ENCODE assay signal across 20 cellular contexts in the genomic region with DNA sequence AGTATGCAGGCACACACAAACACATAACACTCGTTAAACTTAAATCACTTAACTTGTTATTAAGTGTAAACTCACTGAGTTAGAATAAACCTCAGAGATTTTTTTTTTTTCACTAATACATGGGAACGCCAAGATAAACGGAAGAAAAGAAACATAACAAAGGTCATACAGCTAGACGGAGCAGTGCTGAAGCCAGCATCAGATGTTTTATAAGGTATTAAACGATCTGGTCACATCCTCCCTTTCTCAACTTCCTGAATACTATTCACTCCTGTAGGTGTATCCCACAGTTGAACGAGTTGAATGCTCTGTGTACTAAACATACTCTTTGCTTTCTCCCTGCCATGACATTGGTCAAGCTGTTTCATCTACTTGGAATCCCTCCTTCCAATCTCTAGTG.
"Had no signal": no experiment of that assay in that cellular context is flagged by ENCODE, and none has a peak within 500 bp of the region (broad histone marks: within the 10 kb centered on the region; RNA-seq: fewer than 3 reads in every experiment).

No MANE protein-coding gene starts in this region.

- H3K4me1 Mint-ChIP-seq: activated CD4-positive, alpha-beta T cell treated with anti-CD3 and anti-CD28 coated beads for 36 hours; neural crest cell had no signal

- H3K27ac Mint-ChIP-seq: activated CD4-positive, alpha-beta T cell treated with anti-CD3 and anti-CD28 coated beads for 36 hours; activated naive CD8-positive, alpha-beta T cell treated with anti-CD3 and anti-CD28 coated beads, Interleukin-2, amount 10 ng/mL, durations not matched to agents 7 days and 5 days; activated T-helper 1 cell treated with anti-CD3 and anti-CD28 coated beads, Interleukin-12 subunit alpha, Interleukin-12 subunit beta, Interleukin-2, Interleukin-4 antibody, amounts not matched to agents 30 ng/mL and 10 ng/mL and 1 ng/mL, durations not matched to agents 14 hours and 24 hours and 36 hours; type B pancreatic cell; WTC11 had no signal

- H3K4me3 Mint-ChIP-seq: activated CD4-positive, alpha-beta T cell treated with anti-CD3 and anti-CD28 coated beads for 36 hours; activated naive CD8-positive, alpha-beta T cell treated with anti-CD3 and anti-CD28 coated beads, Interleukin-2, amount 10 ng/mL, durations not matched to agents 7 days and 5 days; activated T-helper 1 cell treated with anti-CD3 and anti-CD28 coated beads, Interleukin-12 subunit alpha, Interleukin-12 subunit beta, Interleukin-2, Interleukin-4 antibody, amounts not matched to agents 30 ng/mL and 10 ng/mL and 1 ng/mL, durations not matched to agents 14 hours and 24 hours and 36 hours; neural crest cell; type B pancreatic cell; WTC11 had no signal

- DNase-seq: activated CD4-positive, alpha-beta T cell treated with anti-CD3 and anti-CD28 coated beads for 36 hours; activated CD4-positive, alpha-beta T cell treated with anti-CD3 and anti-CD28 coated beads, Interleukin-2, amount 50 U/mL, for 48 hours; activated gamma-delta T cell treated with Interleukin-2 at 50 U/mL for 16 hours; activated naive CD8-positive, alpha-beta T cell treated with anti-CD3 and anti-CD28 coated beads, Interleukin-2, amount 10 ng/mL, durations not matched to agents 7 days and 5 days; activated T-cell treated with anti-CD3 and anti-CD28 coated beads for 4 hours; body of pancreas; gastrocnemius medialis; heart left ventricle; midbrain; small intestine; stimulated activated CD4-positive, alpha-beta T cell treated with anti-CD3 and anti-CD28 coated beads, Interleukin-15, amount 100 ng/mL, for 24 hours; stimulated activated CD4-positive, alpha-beta T cell treated with anti-CD3 and anti-CD28 coated beads, Interleukin-4, amount 100 ng/mL, for 1 hour; stomach had no signal

- H3K27ac ChIP-seq: body of pancreas, gastrocnemius medialis, heart left ventricle, SK-N-MC, stomach had no signal

- ATAC-seq: activated CD4-positive, alpha-beta T cell treated with anti-CD3 and anti-CD28 coated beads for 36 hours; body of pancreas; gastrocnemius medialis; heart left ventricle; WTC11 had no signal

- H3K4me1 ChIP-seq: body of pancreas, gastrocnemius medialis, heart left ventricle had no signal

- H3K4me3 ChIP-seq: body of pancreas, gastrocnemius medialis, heart left ventricle, lung, SK-N-MC, stomach had no signal

- H3K9me3 Mint-ChIP-seq: activated T-helper 1 cell treated with anti-CD3 and anti-CD28 coated beads, Interleukin-12 subunit alpha, Interleukin-12 subunit beta, Interleukin-2, Interleukin-4 antibody, amounts not matched to agents 30 ng/mL and 10 ng/mL and 1 ng/mL, durations not matched to agents 14 hours and 24 hours and 36 hours had no signal

- H3K27me3 Mint-ChIP-seq: activated CD4-positive, alpha-beta T cell treated with anti-CD3 and anti-CD28 coated beads for 36 hours; activated naive CD8-positive, alpha-beta T cell treated with anti-CD3 and anti-CD28 coated beads, Interleukin-2, amount 10 ng/mL, durations not matched to agents 7 days and 5 days; type B pancreatic cell had no signal

- H3K9me3 ChIP-seq: gastrocnemius medialis had no signal

- FAIRE-seq: small intestine, TTC549 had no signal

- H3K27me3 ChIP-seq: body of pancreas, gastrocnemius medialis, heart left ventricle, stomach had no signal

- H3K36me3 Mint-ChIP-seq: activated naive CD8-positive, alpha-beta T cell treated with anti-CD3 and anti-CD28 coated beads, Interleukin-2, amount 10 ng/mL, durations not matched to agents 7 days and 5 days had no signal
